8 cellular contexts compared by ENCODE assay signal in the genomic region with DNA sequence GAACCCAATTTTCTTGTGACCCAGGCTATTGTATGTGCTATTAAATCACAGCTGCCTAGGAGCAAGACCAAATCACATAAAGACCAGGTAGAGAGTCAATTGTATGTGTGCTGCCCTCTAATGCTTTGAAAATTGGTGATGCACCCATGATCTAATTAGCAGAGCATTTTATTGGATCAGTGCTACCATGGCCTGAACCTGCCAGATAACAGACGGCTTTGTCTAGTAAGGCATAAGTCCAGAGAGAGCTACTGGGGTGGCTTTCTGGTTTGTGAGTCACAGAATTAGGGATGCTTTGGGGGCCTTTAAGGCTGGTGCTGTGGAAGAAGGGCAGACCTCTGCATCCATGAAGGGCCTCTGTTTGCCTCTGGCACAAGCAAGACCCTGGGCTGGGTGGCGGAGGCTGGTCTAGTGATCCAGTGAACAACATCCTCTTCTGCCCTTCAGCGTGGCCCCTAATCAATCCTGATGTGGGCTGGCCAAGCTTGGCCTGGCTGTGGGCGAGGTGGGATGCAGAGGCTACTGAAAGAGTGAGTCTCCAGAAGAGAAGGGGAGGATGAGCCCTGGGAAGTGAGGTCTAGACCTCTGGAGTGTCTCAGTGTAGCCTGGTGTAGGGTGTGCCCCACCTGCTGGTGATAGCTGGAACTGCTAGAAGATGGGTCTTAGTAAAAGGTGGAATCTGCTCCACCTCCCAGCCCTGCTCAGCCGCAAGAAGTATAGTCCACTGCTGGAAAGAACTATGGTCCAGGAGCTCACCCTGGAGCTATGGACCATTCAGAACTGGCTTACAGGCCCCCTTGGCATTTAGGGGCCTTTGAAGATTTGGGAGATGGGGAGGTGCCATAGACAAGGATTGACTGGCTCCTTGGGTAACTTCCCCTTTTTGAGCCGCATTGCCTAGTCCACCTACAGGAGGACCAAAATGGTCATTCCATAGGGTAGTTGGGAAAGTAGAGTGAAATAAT. TPM values are rescaled to one million over a fixed set of nuclear protein-coding genes. Genes with fewer than 3 reads are reported as not detected.
A peak's percentile ranks its signal among the peaks of the same experiment; 100 is the strongest.
DNase-seq lines count a peak whose midpoint lies in the region; ATAC-seq and TF ChIP-seq lines count a peak whose summit lies in the region.

No MANE protein-coding gene starts in this region.

- H3K27me3 ChIP-seq in A673 (replicated peaks; ENCODE audit: insufficient read depth, low read depth, low read length, poor library complexity) (no peaks in the 10 kb centered on the region), WERI-Rb-1 (ENCODE audit: insufficient read depth, low read depth, severe bottlenecking) (no peaks in the 10 kb centered on the region), breast epithelium (no peaks in the 10 kb centered on the region)

- no peak overlapping the region for H3K4me3 ChIP-seq in A673 (ENCODE audit: low read depth, low read length, poor library complexity, severe bottlenecking)
- H3K4me3 ChIP-seq in WERI-Rb-1 (ENCODE audit: low read depth, low read length), result no peak overlapping the region
- no peak overlapping the region for H3K4me3 ChIP-seq in breast epithelium

- ATAC-seq in GM18519 (IDR thresholded peaks at IDR 0.05; ENCODE audit: low FRiP score, unreplicated experiment), result no peak

- H3K27ac ChIP-seq in A673 (ENCODE audit: low read depth, low read length, poor library complexity, severe bottlenecking) (no peak overlapping the region), WERI-Rb-1 (peak overlapping the region; percentile 49), breast epithelium (no peak overlapping the region)

- intact Hi-C loops in A673 (cut with micrococcal nuclease; ENCODE audit: unreplicated experiment) (loop anchor here (1.0 to 2.0 kb wide), 2 partner anchors 43 to 204 kb away; no protein-coding TSS in a partner anchor), breast epithelium (cut with DNase I; ENCODE audit: low total_unique reads) (loop anchor here (2.0 kb wide), 1 partner anchor 51 kb away; no protein-coding TSS in a partner anchor)

- peak; percentile 86 for TF ChIP-seq CTCF in A673 (conservative IDR thresholded peaks at IDR 0.05; ENCODE audit: low read depth, low read length)
- TF ChIP-seq CTCF in WERI-Rb-1 (IDR thresholded peaks at IDR 0.05; ENCODE audit: low read depth, low read length), result peak; percentile 92
- TF ChIP-seq CTCF in breast epithelium (IDR thresholded peaks at IDR 0.05), result peak; percentile 55 to 90 (median 89)

- H3K9me3 ChIP-seq in A673 (ENCODE audit: low read depth, low read length, poor library complexity, severe bottlenecking) (no peaks in the 10 kb centered on the region), WERI-Rb-1 (ENCODE audit: severe bottlenecking) (no peaks in the 10 kb centered on the region), breast epithelium (no peaks in the 10 kb centered on the region)

- CTCF ChIA-PET in A673 (lab: Charles Lee), result interaction anchor here (0.6 to 1.1 kb wide), 7 partner anchors 9 to 240 kb away, joined by 3 to 5 read pairs (median 3); no protein-coding TSS in a partner anchor

- H3K4me1 ChIP-seq in A673 (ENCODE audit: insufficient read depth, low read length, poor library complexity, severe bottlenecking) (no peaks in the 10 kb centered on the region), breast epithelium (no peaks in the 10 kb centered on the region)

- no peak for TF ChIP-seq POLR2A in breast epithelium (IDR thresholded peaks at IDR 0.05)

- DNase-seq in A673 (ENCODE audit: low spot score), result peak; percentile 80
- DNase-seq in GM19240 (ENCODE audit: insufficient read length, low spot score), result peak; percentile 71
- peak; percentile 77 for DNase-seq in NCI-H2171 treated with DMSO at 0.1 percent for 48 hours (lab: John Stamatoyannopoulos, UW)
- DNase-seq in WERI-Rb-1, result peak; percentile 91
- DNase-seq in breast epithelium (ENCODE audit: low spot score in 2 of 2), result peak; percentile 71 to 83
- peak; percentile 75 for DNase-seq in iris pigment epithelial cell (ENCODE audit: low read depth)
- DNase-seq in stimulated activated CD4-positive, alpha-beta T cell treated with anti-CD3 and anti-CD28 coated beads, Interleukin-15, amount 100 ng/mL, for 24 hours, result peak; percentile 86

- H3K36me3 ChIP-seq in A673 (ENCODE audit: insufficient read depth, low read length, poor library complexity, severe bottlenecking), result no peaks in the 10 kb centered on the region
- peaks cover 3% of the 10 kb centered on the region; the same call in 1 of the 2 replicates for H3K36me3 ChIP-seq in WERI-Rb-1
- H3K36me3 ChIP-seq in breast epithelium, result no peaks in the 10 kb centered on the region

- no TSS peak for BruUV-seq in A673 (replicated peaks; lab: Mats Ljungman, UMichigan)

- POLR2A ChIA-PET in A673 (lab: Charles Lee; ENCODE audit: low non-redundant PET), result no interaction called here

RNA-seq across cellular contexts. Expression of a gene that starts 36.7 kb away (rescaled TPM):
- total RNA-seq in A673 (2021) (32.3 and 33.6 TPM in 2 replicates), breast epithelium (10 to 100 TPM; 32.1 to 38.5 (median 36.5) TPM)

RNA-seq across cellular contexts. Expression of a gene that starts 45.0 kb away (rescaled TPM):
- total RNA-seq in A673 (2021) (7.1 and 9.0 TPM in 2 replicates), breast epithelium (10 to 100 TPM; 37.0 to 66.4 (median 43.7) TPM)
